In the genomic region with DNA sequence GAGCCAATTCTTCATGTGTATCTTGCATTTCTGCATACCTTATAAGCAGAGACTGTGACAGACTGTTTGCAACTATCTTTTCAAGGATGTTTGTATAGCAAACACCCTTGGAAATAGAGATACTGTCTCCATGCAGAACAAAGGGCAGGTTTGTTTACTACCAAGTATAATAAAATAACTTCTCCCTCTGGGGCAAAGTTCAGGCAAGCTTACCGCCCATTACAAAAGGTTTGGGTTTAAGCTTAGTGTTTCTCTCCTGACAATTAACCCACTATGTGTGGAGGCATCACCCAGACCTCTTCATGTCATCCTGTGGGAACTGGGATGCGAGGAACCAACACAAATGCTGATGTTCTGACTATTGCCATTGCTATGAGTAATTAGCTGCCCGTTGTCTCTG, we compare ENCODE assay signal across 1 cellular context.
TF ChIP-seq lines count a peak whose summit lies in the region.

No MANE protein-coding gene starts in this region.

TF ChIP-seq in HepG2, 621 proteins besides CTCF, POLR2A, EP300 and RAD21 (continued from another document):
- TF ChIP-seq MLX (CRISPR knock-in tag; IDR thresholded peaks at IDR 0.05) = no peak
- TF ChIP-seq REPIN1 (CRISPR knock-in tag; IDR thresholded peaks at IDR 0.05; ENCODE audit: borderline replicate concordance, low read depth) = no peak
- no peak for TF ChIP-seq JDP2 (CRISPR knock-in tag; IDR thresholded peaks at IDR 0.05; ENCODE audit: borderline replicate concordance)
- TF ChIP-seq ZBED4 (CRISPR knock-in tag; IDR thresholded peaks at IDR 0.05; ENCODE audit: borderline replicate concordance) = no peak
- TF ChIP-seq ZNF253 (CRISPR knock-in tag; IDR thresholded peaks at IDR 0.05; ENCODE audit: borderline replicate concordance) = no peak
- TF ChIP-seq MED1 (CRISPR knock-in tag; IDR thresholded peaks at IDR 0.05) = peak; percentile 55
- TF ChIP-seq ZSCAN22 (CRISPR knock-in tag; IDR thresholded peaks at IDR 0.05) = no peak
- TF ChIP-seq ETV5 (CRISPR knock-in tag; IDR thresholded peaks at IDR 0.05; ENCODE audit: borderline replicate concordance) = peak; percentile 15; the same call in 1 of the 2 replicates
- no peak for TF ChIP-seq CHD2 (IDR thresholded peaks at IDR 0.05; ENCODE audit: low read depth, low read length)
